ENCODE assay signal across 8 cellular contexts in genomic region chr2:197306691-197307030, GRCh38. TPM values are rescaled to one million over a fixed set of nuclear protein-coding genes. Genes with fewer than 3 reads are reported as not detected.
A peak's percentile ranks its signal among the peaks of the same experiment; 100 is the strongest.
DNase-seq lines count a peak whose midpoint lies in the region; ATAC-seq and TF ChIP-seq lines count a peak whose summit lies in the region.

No MANE protein-coding gene starts in this region.

- H3K4me1 Mint-ChIP-seq in chondrocyte (ENCODE audit: low read depth), result peaks cover 34% of the 10 kb centered on the region

- peak overlapping the region; percentile 33 for H3K27ac Mint-ChIP-seq in chondrocyte (ENCODE audit: unreplicated experiment)

- intact Hi-C loops in posterior cingulate gyrus (cut with DNase I), result loop anchor here (5.0 kb wide), 1 partner anchor 69 kb away; no protein-coding TSS in a partner anchor

- peaks cover 2% of the 10 kb centered on the region for H3K36me3 Mint-ChIP-seq in chondrocyte (ENCODE audit: low read depth)

- ATAC-seq in HG03039 (IDR thresholded peaks at IDR 0.05; ENCODE audit: unreplicated experiment) (no peak), HG02840 (IDR thresholded peaks at IDR 0.05; ENCODE audit: low FRiP score, unreplicated experiment) (no peak)

- DNase-seq in EL (peak; percentile 9), NCI-H69 (lab: John Stamatoyannopoulos, UW) (peak; percentile 72), chondrocyte (ENCODE audit: low spot score) (no peak), posterior cingulate gyrus (peak in 9 of 10 donors; percentile 27 to 94 (median 50)), T1000 (lab: John Stamatoyannopoulos, UW) (no peak), mucosa of gallbladder (ENCODE audit: low spot score) (no peak)

- TF ChIP-seq CTCF in chondrocyte (IDR thresholded peaks at IDR 0.05), result no peak

- H3K27me3 Mint-ChIP-seq in chondrocyte (ENCODE audit: low read depth), result no peaks in the 10 kb centered on the region

- no peaks in the 10 kb centered on the region for H3K9me3 Mint-ChIP-seq in chondrocyte (ENCODE audit: low read depth)

- no peak overlapping the region for H3K4me3 Mint-ChIP-seq in chondrocyte (ENCODE audit: unreplicated experiment)

RNA-seq across cellular contexts. Expression of gene ANKRD44, which starts 3.9 kb away (rescaled TPM):
- total RNA-seq in chondrocyte (21.4 to 45.8 TPM (median 26.1 TPM) in 3 replicates), mucosa of gallbladder (40.6 TPM)

Comparison
In these comparisons a context has a peak if more than half of its experiments do, and no peak if none do; other contexts are left out.
1. DNase-seq: peak in EL (single experiment), NCI-H69 (single experiment) and posterior cingulate gyrus (9 of 10); none in chondrocyte (single experiment), T1000 (single experiment) and mucosa of gallbladder (single experiment).